26 cellular contexts compared by ENCODE assay signal in the genomic region with DNA sequence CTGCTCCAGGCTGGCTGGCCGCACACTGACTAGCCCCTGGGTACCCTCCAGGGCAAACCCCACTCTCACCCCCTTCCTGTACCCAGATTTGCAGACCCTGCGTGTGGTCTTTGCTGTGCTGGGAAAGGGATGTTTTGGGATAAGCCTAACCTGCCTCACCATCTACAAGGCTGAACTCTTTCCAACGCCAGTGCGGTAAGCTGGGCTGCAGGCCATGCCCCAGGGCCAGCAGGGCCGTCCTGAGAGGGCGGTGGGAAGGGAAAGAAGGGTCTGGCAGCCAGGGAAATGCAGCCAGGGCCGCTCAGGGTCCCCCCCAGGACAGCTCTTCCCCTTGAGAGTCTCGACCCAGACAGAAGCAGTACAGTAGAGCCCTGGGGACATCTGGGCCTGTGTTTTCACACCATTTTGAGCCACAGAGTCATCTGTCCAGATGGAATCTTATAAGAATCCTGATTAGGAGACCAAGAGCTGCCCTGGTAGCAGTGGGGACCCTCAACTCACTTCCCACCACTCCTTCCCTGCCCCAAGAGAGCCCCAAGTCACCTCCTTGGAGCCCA. TPM values are rescaled to one million over a fixed set of nuclear protein-coding genes. Genes with fewer than 3 reads are reported as not detected.
DNase-seq lines count a peak whose midpoint lies in the region; ATAC-seq, FAIRE-seq and TF ChIP-seq lines count a peak whose summit lies in the region.
"Had no signal": no experiment of that assay in that cellular context is flagged by ENCODE, and none has a peak within 500 bp of the region (broad histone marks: within the 10 kb centered on the region; RNA-seq: fewer than 3 reads in every experiment).

No MANE protein-coding gene starts in this region.

- intact Hi-C loops in Caco-2 (cut with micrococcal nuclease; ENCODE audit: unreplicated experiment): loop anchor here (5.0 kb wide), 1 partner anchor 121 kb away; no protein-coding TSS in a partner anchor
- intact Hi-C loops in posterior vena cava (cut with DNase I): no loop called here

- H3K4me3 ChIP-seq in Caco-2 (ENCODE audit: low read depth, low read length): no peak overlapping the region
- H3K4me3 ChIP-seq: BLaER1 treated with 17β-estradiol and CSF1 and Interleukin-3, amounts not matched to agents 10 nM and 100 nM; HAP-1 had no signal

- H3K9me3 ChIP-seq in Caco-2: no peaks in the 10 kb centered on the region
- H3K9me3 ChIP-seq: BLaER1 treated with 17β-estradiol and CSF1 and Interleukin-3, amounts not matched to agents 10 nM and 100 nM; HAP-1 had no signal

- TF ChIP-seq POLR2A in GM12892 (IDR thresholded peaks at IDR 0.05; ENCODE audit: low read depth, low read length): no peak

- peak overlapping the region; percentile 72 for H3K27ac ChIP-seq in RWPE1
- H3K27ac ChIP-seq: BLaER1 treated with 17β-estradiol and CSF1 and Interleukin-3, amounts not matched to agents 10 nM and 100 nM; HL-60; KMS-11 had no signal

- peaks cover 28% of the 10 kb centered on the region for H3K4me1 Mint-ChIP-seq in Caco-2 (ENCODE audit: low read depth, unreplicated experiment)

- TF ChIP-seq CTCF in Caco-2 (IDR thresholded peaks at IDR 0.05; ENCODE audit: insufficient read depth in 1 of 2, low read depth in 1 of 2, low read length in 1 of 2, severe bottlenecking in 1 of 2, unreplicated experiment in 1 of 2) (no peak), RWPE1 (conservative IDR thresholded peaks at IDR 0.05; ENCODE audit: low read depth) (no peak)

- FAIRE-seq in GM12892 (lab: Jason Lieb, UNC): no peak
- FAIRE-seq: GM12891 had no signal

- CTCF ChIA-PET in Caco-2 (lab: Charles Lee): no interaction called here
- CTCF ChIA-PET in RWPE1 (lab: Yijun Ruan, JAX): no interaction called here

- ATAC-seq in HG03159 (IDR thresholded peaks at IDR 0.05; ENCODE audit: unreplicated experiment): no peak
- ATAC-seq: CD8-positive, alpha-beta T cell had no signal

- no peaks in the 10 kb centered on the region for H3K27me3 Mint-ChIP-seq in Caco-2 (ENCODE audit: insufficient read depth, unreplicated experiment)

- no peaks in the 10 kb centered on the region for H3K36me3 ChIP-seq in Caco-2 (ENCODE audit: control insufficient read depth, insufficient read depth, low read length)
- H3K36me3 ChIP-seq: BLaER1 treated with 17β-estradiol and CSF1 and Interleukin-3, amounts not matched to agents 10 nM and 100 nM; HAP-1 had no signal

- H3K4me3 Mint-ChIP-seq in Caco-2 (ENCODE audit: unreplicated experiment): no peak overlapping the region
- H3K4me3 Mint-ChIP-seq: CD8-positive, alpha-beta T cell; HFFc6; IgD-negative memory B cell had no signal

- H3K27me3 ChIP-seq in Caco-2 (replicated peaks; ENCODE audit: control insufficient read depth, insufficient read depth, low read length): no peaks in the 10 kb centered on the region
- H3K27me3 ChIP-seq: BLaER1 treated with 17β-estradiol and CSF1 and Interleukin-3, amounts not matched to agents 10 nM and 100 nM had no signal

- peak in 1 of 2 experiments; percentile 26 for DNase-seq in Caco-2
- DNase-seq in RWPE1 (ENCODE audit: low spot score): no peak
- DNase-seq in islet precursor cell: peak; percentile 54
- DNase-seq in posterior vena cava (ENCODE audit: low spot score): peak; percentile 5
- DNase-seq in central memory CD4-positive, alpha-beta T cell: no peak
- DNase-seq in GM12892 (ENCODE audit: insufficient read length): no peak
- DNase-seq: CD8-positive, alpha-beta T cell; DMS79; EL; GF-D8; HFFc6; NCI-H1048; NCI-H1417; NCI-H2029 treated with DMSO at 0.1 percent for 48 hours; NCI-H446 treated with DMSO at 0.1 percent for 48 hours; NCI-H526; RPMI8226; SHP77 treated with DMSO at 0.1 percent for 48 hours had no signal

- no peaks in the 10 kb centered on the region for H3K9me3 Mint-ChIP-seq in Caco-2 (ENCODE audit: unreplicated experiment)
- H3K9me3 Mint-ChIP-seq: CD8-positive, alpha-beta T cell; HFFc6; IgD-negative memory B cell had no signal

- H3K4me1 ChIP-seq in Caco-2: peaks cover 41% of the 10 kb centered on the region

- H3K36me3 Mint-ChIP-seq in Caco-2 (ENCODE audit: insufficient read depth, unreplicated experiment): peaks cover 17% of the 10 kb centered on the region
- H3K36me3 Mint-ChIP-seq: CD8-positive, alpha-beta T cell; IgD-negative memory B cell had no signal

- BruUV-seq in Caco-2 (replicated peaks; lab: Mats Ljungman, UMichigan): no TSS peak

- H3K27ac Mint-ChIP-seq in Caco-2 (ENCODE audit: unreplicated experiment): peak overlapping the region; percentile 70
- H3K27ac Mint-ChIP-seq: CD8-positive, alpha-beta T cell; HFFc6; IgD-negative memory B cell had no signal

- POLR2A ChIA-PET in Caco-2 (lab: Charles Lee) (no interaction called here), RWPE1 (lab: Yijun Ruan, JAX; ENCODE audit: low non-redundant PET) (no interaction called here)

RNA-seq across cellular contexts. Expression of gene SLC22A11, which starts 12.9 kb away (rescaled TPM):
- total RNA-seq in Caco-2 (2022) (9.1 and 11.2 TPM in 2 replicates), posterior vena cava (under 1 TPM; 0.28 to 0.29 TPM)
- not detected for polyA plus RNA-seq in GM12892 (2012; ENCODE audit: missing spikeins)
- total RNA-seq: CD8-positive, alpha-beta T cell; HFFc6 had no signal
- polyA plus RNA-seq: IgD-negative memory B cell had no signal

RNA-seq across cellular contexts. Expression of gene SLC22A12, which starts 22.4 kb away (rescaled TPM):
- total RNA-seq in Caco-2 (2022): not detected in 2 replicates
- total RNA-seq in posterior vena cava: not detected
- polyA plus RNA-seq in GM12892 (2012; ENCODE audit: missing spikeins): not detected
- total RNA-seq: A172; CD8-positive, alpha-beta T cell; HFFc6 had no signal
- polyA plus RNA-seq: IgD-negative memory B cell had no signal

Comparison
In these comparisons a context has a peak if more than half of its experiments do, and no peak if none do; other contexts are left out.
1. DNase-seq: peak in islet precursor cell (single experiment) and posterior vena cava (single experiment); none in RWPE1 (single experiment), central memory CD4-positive, alpha-beta T cell (single experiment) and GM12892 (single experiment).